ENCODE assay signal across 8 cellular contexts in genomic region chr19:54191671-54192453, GRCh38. TPM values are rescaled to one million over a fixed set of nuclear protein-coding genes. Genes with fewer than 3 reads are reported as not detected.
DNase-seq lines count a peak whose midpoint lies in the region; ATAC-seq lines count a peak whose summit lies in the region.

No MANE protein-coding gene starts in this region.

- CTCF ChIA-PET in activated CD4-positive, alpha-beta memory T cell treated with anti-CD3 and anti-CD28 coated beads for 36 hours (lab: Charles Lee), result interaction anchor here (0.7 to 1.8 kb wide), 3 partner anchors 21 to 74 kb away, joined by 3 to 5 read pairs (median 3); no protein-coding TSS in a partner anchor

- peak overlapping the region; percentile 97 for H3K4me3 ChIP-seq in iPS-18c (ENCODE audit: insufficient read depth, low read depth, low read length)
- peak overlapping the region; percentile 70 to 87 (median 84) for H3K4me3 ChIP-seq in subcutaneous abdominal adipose tissue (ENCODE audit: low read depth in 1 of 5, low read length in 5 of 5)

- H3K9ac ChIP-seq in subcutaneous abdominal adipose tissue (ENCODE audit: low read length in 5 of 5), result peak overlapping the region in 4 of 5 donors; percentile 87 to 95 (median 90)

- H3K9me3 Mint-ChIP-seq in activated CD4-positive, alpha-beta memory T cell treated with anti-CD3 and anti-CD28 coated beads for 36 hours, result no peaks in the 10 kb centered on the region

- H3K27me3 ChIP-seq in subcutaneous abdominal adipose tissue (ENCODE audit: control insufficient read depth in 5 of 5, insufficient read depth in 4 of 5, low read length in 5 of 5), result peaks cover 0 to 2% (median 0%) of the 10 kb centered on the region in 5 donors

- ATAC-seq in HG02885 (IDR thresholded peaks at IDR 0.05; ENCODE audit: poor library complexity, unreplicated experiment), result no peak
- ATAC-seq in HG02763 (IDR thresholded peaks at IDR 0.05; ENCODE audit: unreplicated experiment), result no peak

- H3K27me3 Mint-ChIP-seq in activated CD4-positive, alpha-beta memory T cell treated with anti-CD3 and anti-CD28 coated beads for 36 hours, result no peaks in the 10 kb centered on the region

- H3K27ac ChIP-seq in subcutaneous abdominal adipose tissue (ENCODE audit: low read depth, low read length), result peak overlapping the region; percentile 98

- H3K4me3 Mint-ChIP-seq in activated CD4-positive, alpha-beta memory T cell treated with anti-CD3 and anti-CD28 coated beads for 36 hours, result peak overlapping the region; percentile 85

- peak overlapping the region; percentile 69 for H3K27ac Mint-ChIP-seq in activated CD4-positive, alpha-beta memory T cell treated with anti-CD3 and anti-CD28 coated beads for 36 hours

- peaks cover 6 to 26% (median 21%) of the 10 kb centered on the region in 5 donors for H3K4me1 ChIP-seq in subcutaneous abdominal adipose tissue (ENCODE audit: control insufficient read depth in 5 of 5, insufficient read depth in 5 of 5, low read length in 5 of 5)

- DNase-seq in NCI-H2171 treated with DMSO at 0.1 percent for 48 hours (lab: John Stamatoyannopoulos, UW) (peak; percentile 32), NCI-H2171 (lab: John Stamatoyannopoulos, UW) (no peak), HuH-7.5 (ENCODE audit: low spot score) (no peak)
- no peak for DNase-seq in activated CD4-positive, alpha-beta memory T cell treated with anti-CD3 and anti-CD28 coated beads for 36 hours

- peaks cover 30% of the 10 kb centered on the region for H3K4me1 Mint-ChIP-seq in activated CD4-positive, alpha-beta memory T cell treated with anti-CD3 and anti-CD28 coated beads for 36 hours (ENCODE audit: low read depth)

- peaks cover 0 to 25% (median 9%) of the 10 kb centered on the region in 5 donors for H3K36me3 ChIP-seq in subcutaneous abdominal adipose tissue (ENCODE audit: control insufficient read depth in 5 of 5, insufficient read depth in 5 of 5, low read length in 5 of 5)

- peaks cover 22% of the 10 kb centered on the region for H3K36me3 Mint-ChIP-seq in activated CD4-positive, alpha-beta memory T cell treated with anti-CD3 and anti-CD28 coated beads for 36 hours

- H3K9me3 ChIP-seq in iPS-18c (ENCODE audit: control insufficient read depth, insufficient read depth, low read length), result peaks cover 5% of the 10 kb centered on the region
- no peaks in the 10 kb centered on the region for H3K9me3 ChIP-seq in subcutaneous abdominal adipose tissue (ENCODE audit: control insufficient read depth in 5 of 5, low read length in 5 of 5)

- intact Hi-C loops in activated CD4-positive, alpha-beta memory T cell treated with anti-CD3 and anti-CD28 coated beads for 36 hours (cut with micrococcal nuclease), result loop anchor here (2.0 to 5.0 kb wide), 3 partner anchors 17 to 1460 kb away; no protein-coding TSS in a partner anchor

- POLR2A ChIA-PET in activated CD4-positive, alpha-beta memory T cell treated with anti-CD3 and anti-CD28 coated beads for 36 hours (lab: Charles Lee), result interaction anchor here (0.9 to 7.8 kb wide), 5 partner anchors 8 to 55 kb away, joined by 4 to 103 read pairs (median 8); partner anchors contain the start of genes LENG1 and RPS9

RNA-seq across cellular contexts. Expression of gene TSEN34, which starts 0.8 kb away (rescaled TPM):
- 10 to 100 TPM; 15.5 to 16.3 TPM for total RNA-seq in activated CD4-positive, alpha-beta memory T cell treated with anti-CD3 and anti-CD28 coated beads for 36 hours

RNA-seq across cellular contexts. Expression of gene MBOAT7, which starts 2.5 kb away (rescaled TPM):
- total RNA-seq in activated CD4-positive, alpha-beta memory T cell treated with anti-CD3 and anti-CD28 coated beads for 36 hours, result 100 to 1,000 TPM; 107 to 112 TPM

RNA-seq across cellular contexts. Expression of gene RPS9, which starts 8.8 kb away (rescaled TPM):
- total RNA-seq in activated CD4-positive, alpha-beta memory T cell treated with anti-CD3 and anti-CD28 coated beads for 36 hours, result 1,000 to 10,000 TPM; 1,595 to 1,653 TPM

RNA-seq across cellular contexts. Expression of gene TMC4, which starts 18.9 kb away (rescaled TPM):
- under 1 TPM; 0.26 to 0.27 TPM for total RNA-seq in activated CD4-positive, alpha-beta memory T cell treated with anti-CD3 and anti-CD28 coated beads for 36 hours

RNA-seq across cellular contexts. Expression of gene LILRB3, which starts 30.9 kb away (rescaled TPM):
- total RNA-seq in activated CD4-positive, alpha-beta memory T cell treated with anti-CD3 and anti-CD28 coated beads for 36 hours, result 1 to 10 TPM in 1 of 2 experiments, under 1 TPM in 1; 0.68 to 1.6 TPM
